ENCODE assay signal across 1 cellular context in genomic region chr4:86963697-86964096, GRCh38.
TF ChIP-seq lines count a peak whose summit lies in the region.

No MANE protein-coding gene starts in this region.

TF ChIP-seq in K562, 482 proteins besides CTCF, POLR2A, EP300 and RAD21 (continued from another document):
- TF ChIP-seq ZNF609 (CRISPR knock-in tag; IDR thresholded peaks at IDR 0.05; ENCODE audit: borderline replicate concordance): no peak
- no peak for TF ChIP-seq TCF15 (CRISPR knock-in tag; IDR thresholded peaks at IDR 0.05)
- TF ChIP-seq SMAD3 (CRISPR knock-in tag; conservative IDR thresholded peaks at IDR 0.05): no peak
